ENCODE assay signal across 11 cellular contexts in genomic region chr10:24872049-24872789, GRCh38.
DNase-seq lines count a peak whose midpoint lies in the region; ATAC-seq and TF ChIP-seq lines count a peak whose summit lies in the region.
"Had no signal": no experiment of that assay in that cellular context is flagged by ENCODE, and none has a peak within 500 bp of the region (broad histone marks: within the 10 kb centered on the region; RNA-seq: fewer than 3 reads in every experiment).

No MANE protein-coding gene starts in this region.

- DNase-seq in IMR-90 (no peak), amygdala (lab: John Stamatoyannopoulos, UW) (peak in 37 of 56 donors; percentile 12 to 72 (median 29)), inferior parietal cortex (ENCODE audit: extremely low spot score) (peak; percentile 68), pons (ENCODE audit: low spot score) (peak; percentile 69), DMS153 treated with DMSO at 0.1 percent for 48 hours (lab: John Stamatoyannopoulos, UW; ENCODE audit: unreplicated experiment) (no peak), Karpas-422 (no peak), NOMO-1 (lab: John Stamatoyannopoulos, UW; ENCODE audit: unreplicated experiment in 2 of 2) (no peak)
- DNase-seq: heart left ventricle, NCI-H526 treated with DMSO at 0.1 percent for 48 hours, right cardiac atrium, SIG-M5 had no signal

- H4K20me1 ChIP-seq in IMR-90 (ENCODE audit: insufficient read depth, low read length) (no peaks in the 10 kb centered on the region), Karpas-422 (ENCODE audit: insufficient read depth, low read depth, low read length) (no peaks in the 10 kb centered on the region)

- TF ChIP-seq POLR2A in IMR-90 (IDR thresholded peaks at IDR 0.05; ENCODE audit: low read depth, low read length), result no peak

- BruUV-seq in IMR-90 (replicated peaks; lab: Mats Ljungman, UMichigan), result no TSS peak

- no peak overlapping the region; the same call in 1 of the 2 replicates for H3K14ac ChIP-seq in IMR-90 (replicated peaks; ENCODE audit: low read depth, low read length)

- TF ChIP-seq CTCF in IMR-90 (conservative IDR thresholded peaks at IDR 0.05; ENCODE audit: low read depth, low read length), result no peak

- dilution Hi-C loops in IMR-90 (cut with HindIII; ENCODE audit: low sequenced_read_pairs, unreplicated experiment), result no loop called here

- H2BK20ac ChIP-seq in IMR-90 (ENCODE audit: low read depth, low read length), result peak overlapping the region; percentile 60; the same call in 1 of the 2 replicates

- H3K4me3 ChIP-seq in IMR-90 (ENCODE audit: insufficient read depth, low read depth, low read length) (no peak overlapping the region), Karpas-422 (ENCODE audit: low read length) (no peak overlapping the region)
- H3K4me3 ChIP-seq: heart left ventricle had no signal

- H3K9ac ChIP-seq in IMR-90 (ENCODE audit: low read depth, low read length), result no peak overlapping the region
- H3K9ac ChIP-seq in Karpas-422 (ENCODE audit: low read length), result no peak overlapping the region

- no peak overlapping the region for H2AK9ac ChIP-seq in IMR-90 (replicated peaks; ENCODE audit: low read depth, low read length, poor library complexity)

- peak overlapping the region; percentile 43 for H2BK120ac ChIP-seq in IMR-90 (ENCODE audit: low read depth, low read length)

- ATAC-seq in IMR-90 (ENCODE audit: low read depth), result no peak

- no CpG with 5 or more reads among the region's 6 CpGs for WGBS in IMR-90 (ENCODE audit: extremely low coverage in 2 of 2, insufficient read length in 1 of 2), 2 experiments

- no peak for TF ChIP-seq RAD21 in IMR-90 (IDR thresholded peaks at IDR 0.05; ENCODE audit: low read length)

- peak overlapping the region; percentile 81; the same call in 2 of the 3 replicates for H2BK15ac ChIP-seq in IMR-90 (ENCODE audit: low read depth, low read length)

- CTCF ChIA-PET in IMR-90 (lab: Yijun Ruan, JAX), result interaction anchor here (0.6 kb wide), 1 partner anchor 21 kb away, joined by 12 read pairs; no protein-coding TSS in a partner anchor

- H3K27ac ChIP-seq in IMR-90 (ENCODE audit: insufficient read depth, low read length), result no peak overlapping the region
- no peak overlapping the region for H3K27ac ChIP-seq in Karpas-422 (ENCODE audit: low read length)

- H3K23ac ChIP-seq in IMR-90 (ENCODE audit: low read depth, low read length), result no peak overlapping the region; the same call in 1 of the 2 replicates

- peak overlapping the region; percentile 42; the same call in 1 of the 2 replicates for H2AK5ac ChIP-seq in IMR-90 (ENCODE audit: low read depth, low read length)

- H4K8ac ChIP-seq in IMR-90 (ENCODE audit: low read depth in 2 of 2, low read length in 2 of 2), result no peak overlapping the region; a peak in 1 of 4 replicates

- peak overlapping the region; percentile 36 for H2BK5ac ChIP-seq in IMR-90 (ENCODE audit: low read depth, low read length, poor library complexity, severe bottlenecking)

- H3K9me3 ChIP-seq in IMR-90 (ENCODE audit: control insufficient read depth, insufficient read depth, low read length) (peaks cover 3% of the 10 kb centered on the region; the same call in 1 of the 2 replicates), Karpas-422 (ENCODE audit: low read length) (peaks cover 24% of the 10 kb centered on the region)

- POLR2A ChIA-PET in IMR-90 (lab: Charles Lee; ENCODE audit: unreplicated experiment), result no interaction called here

- H3K18ac ChIP-seq in IMR-90 (ENCODE audit: low read depth, low read length), result peak overlapping the region; percentile 32; the same call in 1 of the 2 replicates

- no peaks in the 10 kb centered on the region for H3K79me1 ChIP-seq in IMR-90 (ENCODE audit: low read depth in 1 of 2, low read length in 2 of 2)

- no peaks in the 10 kb centered on the region for H3K79me2 ChIP-seq in Karpas-422 (ENCODE audit: low read length)

- H3K36me3 ChIP-seq in IMR-90 (ENCODE audit: control insufficient read depth, insufficient read depth, low read length) (no peaks in the 10 kb centered on the region), Karpas-422 (ENCODE audit: insufficient read depth, low read length) (no peaks in the 10 kb centered on the region)
- H3K36me3 ChIP-seq: heart left ventricle had no signal

- no peak overlapping the region for H3K4me2 ChIP-seq in IMR-90 (ENCODE audit: low read depth, low read length)
- no peak overlapping the region for H3K4me2 ChIP-seq in Karpas-422 (ENCODE audit: low read depth, low read length, poor library complexity, severe bottlenecking)

- intact Hi-C loops in IMR-90 (cut with micrococcal nuclease), result loop anchor here (1.0 kb wide), 1 partner anchor 81 kb away; no protein-coding TSS in a partner anchor

- peak overlapping the region; percentile 32; the same call in 1 of the 2 replicates for H3K4ac ChIP-seq in IMR-90 (ENCODE audit: low read depth, low read length)

- H3K9me1 ChIP-seq in IMR-90 (ENCODE audit: insufficient read depth, low read length), result peaks cover 6% of the 10 kb centered on the region

- no peaks in the 10 kb centered on the region for H3K9me2 ChIP-seq in Karpas-422 (replicated peaks; ENCODE audit: insufficient read depth, low read length)

- H3K4me1 ChIP-seq in IMR-90 (ENCODE audit: control insufficient read depth, insufficient read depth, low read length) (peaks cover 9% of the 10 kb centered on the region), Karpas-422 (ENCODE audit: low read length) (no peaks in the 10 kb centered on the region)

- H3K56ac ChIP-seq in IMR-90 (ENCODE audit: extremely low read depth, insufficient read depth, low read length), result no peak overlapping the region

- in situ Hi-C loops in IMR-90 (cut with MboI; ENCODE audit: low sequenced_read_pairs), result no loop called here

- no peaks in the 10 kb centered on the region for H3K27me3 ChIP-seq in IMR-90 (ENCODE audit: control insufficient read depth, insufficient read depth, low read length)
- H3K27me3 ChIP-seq in Karpas-422 (ENCODE audit: low read length), result no peaks in the 10 kb centered on the region
- H3K27me3 ChIP-seq: heart left ventricle had no signal

- H2AFZ ChIP-seq in IMR-90 (replicated peaks; ENCODE audit: low read length, poor library complexity) (peak overlapping the region; percentile 6), Karpas-422 (ENCODE audit: low read length) (no peak overlapping the region)

- H4K5ac ChIP-seq in IMR-90 (ENCODE audit: low read depth, low read length), result 0 out of 2 replicates have a peak overlapping the region, but pooled peaks have one; percentile 0

- H4K91ac ChIP-seq in IMR-90 (ENCODE audit: insufficient read depth, low read depth, low read length), result peak overlapping the region; percentile 23; the same call in 1 of the 2 replicates

TF ChIP-seq in IMR-90, 13 proteins besides CTCF, POLR2A, EP300 and RAD21:
- no peak for TF ChIP-seq USF2 (IDR thresholded peaks at IDR 0.05; ENCODE audit: low read depth, low read length)

Comparison
In these comparisons a context has a peak if more than half of its experiments do, and no peak if none do; other contexts are left out.
1. DNase-seq: peak in amygdala (37 of 56), inferior parietal cortex (single experiment) and pons (single experiment); none in IMR-90 (single experiment), DMS153 treated with DMSO at 0.1 percent for 48 hours (single experiment), Karpas-422 (single experiment) and NOMO-1 (0 of 2).